Comparison of ENCODE assay signal across 8 cellular contexts in genomic region chr10:114548662-114549061, GRCh38.
DNase-seq lines count a peak whose midpoint lies in the region; ATAC-seq and TF ChIP-seq lines count a peak whose summit lies in the region.

No MANE protein-coding gene starts in this region.

- H3K4me1 ChIP-seq in left ventricle myocardium inferior, result peaks cover 94% of the 10 kb centered on the region
- H3K4me1 ChIP-seq in testis, result peaks cover 15% of the 10 kb centered on the region

- H4K20me1 ChIP-seq in SU-DHL-6 (ENCODE audit: low read depth, low read length), result no peaks in the 10 kb centered on the region

- H3K9me3 ChIP-seq in SU-DHL-6 (ENCODE audit: insufficient read depth, low read length) (no peaks in the 10 kb centered on the region), left ventricle myocardium inferior (replicated peaks) (no peaks in the 10 kb centered on the region), testis (no peaks in the 10 kb centered on the region)

- H3K4me3 Mint-ChIP-seq in activated CD4-positive, alpha-beta T cell treated with anti-CD3 and anti-CD28 coated beads, Interleukin-2, amount 10 ng/mL, durations not matched to agents 24 days and 14 days, result no peak overlapping the region
- H3K4me3 Mint-ChIP-seq in activated CD4-positive, alpha-beta T cell treated with anti-CD3 and anti-CD28 coated beads, Interleukin-2, amount 10 ng/mL, durations not matched to agents 7 days and 5 days, result no peak overlapping the region

- H2AFZ ChIP-seq in SU-DHL-6 (ENCODE audit: low read depth, low read length, severe bottlenecking), result no peak overlapping the region

- H3K9me3 Mint-ChIP-seq in activated CD4-positive, alpha-beta T cell treated with anti-CD3 and anti-CD28 coated beads, Interleukin-2, amount 10 ng/mL, durations not matched to agents 24 days and 14 days, result no peaks in the 10 kb centered on the region
- H3K9me3 Mint-ChIP-seq in activated CD4-positive, alpha-beta T cell treated with anti-CD3 and anti-CD28 coated beads, Interleukin-2, amount 10 ng/mL, durations not matched to agents 7 days and 5 days, result no peaks in the 10 kb centered on the region

- ATAC-seq in HG02798 (IDR thresholded peaks at IDR 0.05; ENCODE audit: poor library complexity, unreplicated experiment), result no peak

- no peak overlapping the region for H3K4me2 ChIP-seq in SU-DHL-6 (ENCODE audit: low read depth, low read length, poor library complexity, severe bottlenecking)

- H3K4me1 Mint-ChIP-seq in activated CD4-positive, alpha-beta T cell treated with anti-CD3 and anti-CD28 coated beads, Interleukin-2, amount 10 ng/mL, durations not matched to agents 24 days and 14 days, result peaks cover 34% of the 10 kb centered on the region
- H3K4me1 Mint-ChIP-seq in activated CD4-positive, alpha-beta T cell treated with anti-CD3 and anti-CD28 coated beads, Interleukin-2, amount 10 ng/mL, durations not matched to agents 7 days and 5 days, result peaks cover 54% of the 10 kb centered on the region

- peak; percentile 67 for DNase-seq in activated CD4-positive, alpha-beta T cell treated with anti-CD3 and anti-CD28 coated beads, Interleukin-2, amount 10 ng/mL, durations not matched to agents 24 days and 14 days
- DNase-seq in activated CD4-positive, alpha-beta T cell treated with anti-CD3 and anti-CD28 coated beads, Interleukin-2, amount 10 ng/mL, durations not matched to agents 7 days and 5 days, result no peak
- DNase-seq in left ventricle myocardium inferior, result no peak
- DNase-seq in testis, result peak; percentile 63
- no peak for DNase-seq in HK-2 (ENCODE audit: unreplicated experiment)
- no peak for DNase-seq in central memory CD4-positive, alpha-beta T cell

- WGBS in testis, 2 donors, result 7 to 36% methylated on average over 5 of the region's 5 CpGs

- H3K36me3 ChIP-seq in SU-DHL-6 (ENCODE audit: low read length) (no peaks in the 10 kb centered on the region), left ventricle myocardium inferior (peaks cover 41% of the 10 kb centered on the region), testis (ENCODE audit: low read depth, missing control alignments) (no peaks in the 10 kb centered on the region)

- intact Hi-C loops in activated CD4-positive, alpha-beta T cell treated with anti-CD3 and anti-CD28 coated beads, Interleukin-2, amount 10 ng/mL, durations not matched to agents 24 days and 14 days (cut with micrococcal nuclease), result loop anchor here (2.0 kb wide), 1 partner anchor 244 kb away; no protein-coding TSS in a partner anchor
- intact Hi-C loops in left ventricle myocardium inferior (cut with micrococcal nuclease) (loop anchor here (5.0 kb wide), 1 partner anchor 76 kb away; no protein-coding TSS in a partner anchor), testis (cut with DNase I; ENCODE audit: low total_unique reads) (no loop called here)

- no peaks in the 10 kb centered on the region for H3K36me3 Mint-ChIP-seq in activated CD4-positive, alpha-beta T cell treated with anti-CD3 and anti-CD28 coated beads, Interleukin-2, amount 10 ng/mL, durations not matched to agents 24 days and 14 days (ENCODE audit: low read depth)
- H3K36me3 Mint-ChIP-seq in activated CD4-positive, alpha-beta T cell treated with anti-CD3 and anti-CD28 coated beads, Interleukin-2, amount 10 ng/mL, durations not matched to agents 7 days and 5 days (ENCODE audit: low read depth), result no peaks in the 10 kb centered on the region

- peak; percentile 11 for TF ChIP-seq CTCF in SU-DHL-6 (IDR thresholded peaks at IDR 0.05; ENCODE audit: insufficient read depth, low read length, poor library complexity, severe bottlenecking)
- TF ChIP-seq CTCF in left ventricle myocardium inferior (IDR thresholded peaks at IDR 0.05; ENCODE audit: borderline replicate concordance), result peak; percentile 54
- TF ChIP-seq CTCF in testis (IDR thresholded peaks at IDR 0.05), result peak; percentile 42 to 60 (median 47)

- no peak for TF ChIP-seq POLR2A in testis (IDR thresholded peaks at IDR 0.05)

- no peaks in the 10 kb centered on the region for H3K9me2 ChIP-seq in SU-DHL-6 (replicated peaks; ENCODE audit: insufficient read depth, low read length)

- H3F3A ChIP-seq in SU-DHL-6 (ENCODE audit: insufficient read depth), result no peaks in the 10 kb centered on the region

- H3K9ac ChIP-seq in SU-DHL-6 (ENCODE audit: low read length), result no peak overlapping the region

- H3K27me3 ChIP-seq in SU-DHL-6 (ENCODE audit: low read length) (no peaks in the 10 kb centered on the region), left ventricle myocardium inferior (ENCODE audit: low read depth) (no peaks in the 10 kb centered on the region), testis (no peaks in the 10 kb centered on the region)

- no peaks in the 10 kb centered on the region for H3K27me3 Mint-ChIP-seq in activated CD4-positive, alpha-beta T cell treated with anti-CD3 and anti-CD28 coated beads, Interleukin-2, amount 10 ng/mL, durations not matched to agents 24 days and 14 days
- H3K27me3 Mint-ChIP-seq in activated CD4-positive, alpha-beta T cell treated with anti-CD3 and anti-CD28 coated beads, Interleukin-2, amount 10 ng/mL, durations not matched to agents 7 days and 5 days, result no peaks in the 10 kb centered on the region

- CTCF ChIA-PET in activated CD4-positive, alpha-beta T cell treated with anti-CD3 and anti-CD28 coated beads, Interleukin-2, amount 10 ng/mL, durations not matched to agents 7 days and 5 days (lab: Charles Lee), result interaction anchor here (1.2 to 1.8 kb wide), 3 partner anchors 77 to 273 kb away, joined by 3 to 9 read pairs (median 3); partner anchors contain the start of gene FHIP2A

- H3K27ac Mint-ChIP-seq in activated CD4-positive, alpha-beta T cell treated with anti-CD3 and anti-CD28 coated beads, Interleukin-2, amount 10 ng/mL, durations not matched to agents 24 days and 14 days, result no peak overlapping the region
- H3K27ac Mint-ChIP-seq in activated CD4-positive, alpha-beta T cell treated with anti-CD3 and anti-CD28 coated beads, Interleukin-2, amount 10 ng/mL, durations not matched to agents 7 days and 5 days, result no peak overlapping the region

- POLR2A ChIA-PET in activated CD4-positive, alpha-beta T cell treated with anti-CD3 and anti-CD28 coated beads, Interleukin-2, amount 10 ng/mL, durations not matched to agents 7 days and 5 days (lab: Charles Lee), result interaction anchor here (0.6 kb wide), 1 partner anchor 84 kb away, joined by 3 read pairs; no protein-coding TSS in a partner anchor

- H3K79me2 ChIP-seq in SU-DHL-6 (ENCODE audit: insufficient read depth, low read length), result no peaks in the 10 kb centered on the region

- H3K27ac ChIP-seq in SU-DHL-6 (ENCODE audit: low read depth, low read length) (no peak overlapping the region), left ventricle myocardium inferior (replicated peaks) (peak overlapping the region; percentile 82), testis (no peak overlapping the region)

- H3K4me3 ChIP-seq in SU-DHL-6 (ENCODE audit: insufficient read depth, low read length, poor library complexity, severe bottlenecking) (no peak overlapping the region), left ventricle myocardium inferior (no peak overlapping the region), testis (no peak overlapping the region)

Comparison
In these comparisons a context has a peak if more than half of its experiments do, and no peak if none do; other contexts are left out.
1. DNase-seq: peak in activated CD4-positive, alpha-beta T cell treated with anti-CD3 and anti-CD28 coated beads, Interleukin-2, amount 10 ng/mL, durations not matched to agents 24 days and 14 days (single experiment) and testis (single experiment); none in activated CD4-positive, alpha-beta T cell treated with anti-CD3 and anti-CD28 coated beads, Interleukin-2, amount 10 ng/mL, durations not matched to agents 7 days and 5 days (single experiment), left ventricle myocardium inferior (single experiment), HK-2 (single experiment) and central memory CD4-positive, alpha-beta T cell (single experiment).
2. Peak in every context shown above with its lines, with median percentiles within 50 percentile points of each other: CTCF ChIP-seq.